ENCODE assay signal across 24 cellular contexts in the genomic region with DNA sequence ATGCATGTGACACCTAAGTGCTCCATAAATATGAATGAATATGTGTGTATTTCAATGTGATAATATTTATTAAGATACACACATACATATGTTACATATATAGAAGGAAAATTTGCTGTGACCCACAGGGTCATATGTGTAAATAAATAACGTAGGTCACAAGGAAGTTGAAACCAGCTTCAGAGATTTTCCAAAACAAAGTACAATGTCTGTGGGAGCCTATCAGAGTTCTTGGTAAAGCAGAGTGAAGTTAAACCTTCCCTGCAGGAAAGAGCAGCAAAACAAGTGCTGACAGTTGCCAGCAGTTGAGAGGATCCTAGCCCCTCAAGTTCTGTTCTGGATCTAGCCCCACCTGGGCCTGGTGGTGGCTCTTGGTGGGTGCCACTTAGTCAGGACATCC.
DNase-seq lines count a peak whose midpoint lies in the region; ATAC-seq and TF ChIP-seq lines count a peak whose summit lies in the region.
"Had no signal": no experiment of that assay in that cellular context is flagged by ENCODE, and none has a peak within 500 bp of the region (broad histone marks: within the 10 kb centered on the region; RNA-seq: fewer than 3 reads in every experiment).

No MANE protein-coding gene starts in this region.

- H3K4me3 Mint-ChIP-seq in T-helper 17 cell: no peak overlapping the region
- H3K4me3 Mint-ChIP-seq in endodermal cell: no peak overlapping the region
- H3K4me3 Mint-ChIP-seq in naive B cell: peak overlapping the region in 1 of 8 donors; percentile 63
- H3K4me3 Mint-ChIP-seq: CD4-positive, CD25-positive, alpha-beta regulatory T cell had no signal

- intact Hi-C loops in aorta (cut with DNase I): no loop called here

- H3K9me3 Mint-ChIP-seq in endodermal cell (no peaks in the 10 kb centered on the region), naive B cell (peaks cover 0 to 2% (median 0%) of the 10 kb centered on the region in 7 donors)
- H3K9me3 Mint-ChIP-seq: CD4-positive, CD25-positive, alpha-beta regulatory T cell had no signal

- H3K4me1 ChIP-seq in endodermal cell (ENCODE audit: control insufficient read depth, insufficient read depth, low read length) (no peaks in the 10 kb centered on the region), aorta (ENCODE audit: control insufficient read depth in 1 of 2, insufficient read depth in 2 of 2, low read length in 2 of 2) (peaks cover 0 to 2% of the 10 kb centered on the region in 2 donors), GM23248 (ENCODE audit: insufficient read depth) (peaks cover 33% of the 10 kb centered on the region)
- H3K4me1 ChIP-seq: BLaER1 had no signal

- no peaks in the 10 kb centered on the region for H3K27me3 Mint-ChIP-seq in T-helper 17 cell
- H3K27me3 Mint-ChIP-seq in endodermal cell (ENCODE audit: insufficient read depth): no peaks in the 10 kb centered on the region
- no peaks in the 10 kb centered on the region for H3K27me3 Mint-ChIP-seq in naive B cell
- H3K27me3 Mint-ChIP-seq: CD4-positive, CD25-positive, alpha-beta regulatory T cell had no signal

- H4K20me1 ChIP-seq in GM23248 (ENCODE audit: insufficient read depth): peaks cover 4% of the 10 kb centered on the region; the same call in 1 of the 2 replicates

- H3K36me3 Mint-ChIP-seq in T-helper 17 cell (ENCODE audit: low read depth) (peaks cover 5% of the 10 kb centered on the region), endodermal cell (ENCODE audit: low read depth) (no peaks in the 10 kb centered on the region), naive B cell (no peaks in the 10 kb centered on the region)

- H3K79me2 ChIP-seq in GM23248 (ENCODE audit: insufficient read depth): peaks cover 96% of the 10 kb centered on the region

- H3K9ac ChIP-seq in endodermal cell (ENCODE audit: extremely low read depth, low read length, poor library complexity, severe bottlenecking) (no peak overlapping the region), GM23248 (no peak overlapping the region)
- H3K9ac ChIP-seq: BLaER1 had no signal

- H3K9me2 ChIP-seq in GM23248 (ENCODE audit: insufficient read depth): no peaks in the 10 kb centered on the region

- no peaks in the 10 kb centered on the region for H3K9me3 ChIP-seq in T-helper 17 cell (ENCODE audit: control insufficient read depth, low read length, poor library complexity, severe bottlenecking)
- peaks cover 5% of the 10 kb centered on the region for H3K9me3 ChIP-seq in endodermal cell (ENCODE audit: control insufficient read depth, low read length)
- H3K9me3 ChIP-seq in aorta (ENCODE audit: control insufficient read depth, low read length): no peaks in the 10 kb centered on the region
- no peaks in the 10 kb centered on the region for H3K9me3 ChIP-seq in GM23248 (ENCODE audit: low read depth)
- H3K9me3 ChIP-seq: SJSA1 had no signal

- no peak overlapping the region for H2AFZ ChIP-seq in GM23248
- H2AFZ ChIP-seq: PC-9 had no signal

- in situ Hi-C loops in GM23248 (cut with MboI): no loop called here

- H3F3A ChIP-seq in GM23248 (ENCODE audit: insufficient read depth): peaks cover 35% of the 10 kb centered on the region

- no peak overlapping the region for H3K4me3 ChIP-seq in endodermal cell (ENCODE audit: low read length)
- H3K4me3 ChIP-seq in aorta (ENCODE audit: low read length in 2 of 2): no peak overlapping the region
- no peak overlapping the region for H3K4me3 ChIP-seq in GM23248
- H3K4me3 ChIP-seq: BLaER1, GM12878, PC-9, SJSA1 had no signal

- H3K36me3 ChIP-seq in endodermal cell (ENCODE audit: control insufficient read depth, insufficient read depth, low read length) (no peaks in the 10 kb centered on the region), aorta (ENCODE audit: control insufficient read depth in 1 of 2, insufficient read depth in 2 of 2, low read length in 1 of 2) (no peaks in the 10 kb centered on the region), GM23248 (ENCODE audit: low read depth) (no peaks in the 10 kb centered on the region)

- TF ChIP-seq CTCF in endodermal cell (conservative IDR thresholded peaks at IDR 0.05): no peak

- no peaks in the 10 kb centered on the region for H3K27me3 ChIP-seq in endodermal cell (ENCODE audit: control insufficient read depth, insufficient read depth, low read length, poor library complexity, severe bottlenecking)
- no peaks in the 10 kb centered on the region for H3K27me3 ChIP-seq in aorta (ENCODE audit: control insufficient read depth in 1 of 2, insufficient read depth in 2 of 2, low read length in 1 of 2)
- H3K27me3 ChIP-seq in GM23248 (replicated peaks; ENCODE audit: insufficient read depth): no peaks in the 10 kb centered on the region
- H3K27me3 ChIP-seq: BLaER1, SJSA1 had no signal

- no peak for ATAC-seq in T-helper 17 cell
- no peak for ATAC-seq in naive B cell (ENCODE audit: low read depth in 2 of 2)
- no peak for ATAC-seq in HG02870 (IDR thresholded peaks at IDR 0.05; ENCODE audit: unreplicated experiment)
- no peak for ATAC-seq in aorta (ENCODE audit: low FRiP score)
- ATAC-seq: GM12878 had no signal

- H3K4me1 Mint-ChIP-seq in T-helper 17 cell: peaks cover 39% of the 10 kb centered on the region
- peaks cover 6% of the 10 kb centered on the region for H3K4me1 Mint-ChIP-seq in endodermal cell
- peaks cover 42 to 52% (median 46%) of the 10 kb centered on the region in 3 donors for H3K4me1 Mint-ChIP-seq in naive B cell

- DNase-seq in T-helper 17 cell (no peak), endodermal cell (no peak), naive B cell (no peak), superior temporal gyrus (ENCODE audit: extremely low spot score) (peak; percentile 10), DMS 273 (lab: John Stamatoyannopoulos, UW; ENCODE audit: unreplicated experiment) (no peak), aorta (no peak), GM23248 (no peak)
- DNase-seq: CD4-positive, CD25-positive, alpha-beta regulatory T cell; DMS53; KBM-7; MV-4-11; NCI-H1105; NCI-H1436 treated with DMSO at 0.1 percent for 48 hours; NCI-H2029; NCI-H446 treated with DMSO at 0.1 percent for 48 hours; NCI-H526; NCI-H82; NK-92 treated with Interleukin-12 subunit alpha and Interleukin-12 subunit beta, amount 100 ng/mL, for 24 hours; PC-9; Right ventricle myocardium superior had no signal

- H3K27ac ChIP-seq in endodermal cell (ENCODE audit: low read depth, low read length) (peak overlapping the region; percentile 97), aorta (ENCODE audit: low read depth in 1 of 2, low read length in 2 of 2) (no peak overlapping the region), GM23248 (no peak overlapping the region)
- H3K27ac ChIP-seq: BLaER1, PC-9, SJSA1 had no signal

- peak overlapping the region; percentile 41 for H3K27ac Mint-ChIP-seq in T-helper 17 cell
- H3K27ac Mint-ChIP-seq in endodermal cell: no peak overlapping the region
- peak overlapping the region in 4 of 6 donors; percentile 4 to 49 (median 28) for H3K27ac Mint-ChIP-seq in naive B cell

- WGBS in endodermal cell (ENCODE audit: insufficient coverage in 1 of 2, insufficient read length in 1 of 2), 2 experiments: 93 to 100% methylated on average over 1 of the region's 1 CpG
- WGBS in aorta, 2 donors: 85 to 86% methylated on average over 1 of the region's 1 CpG
- 81 to 96% methylated on average over 1 of the region's 1 CpG for WGBS in GM23248 (ENCODE audit: low coverage in 1 of 2, low lambda C conversion rate in 2 of 2, missing lambda C conversion rate in 2 of 2), 2 experiments

- no peak overlapping the region for H3K4me2 ChIP-seq in GM23248 (ENCODE audit: unreplicated experiment)
- H3K4me2 ChIP-seq: BLaER1, PC-9 had no signal
